In the genomic region with DNA sequence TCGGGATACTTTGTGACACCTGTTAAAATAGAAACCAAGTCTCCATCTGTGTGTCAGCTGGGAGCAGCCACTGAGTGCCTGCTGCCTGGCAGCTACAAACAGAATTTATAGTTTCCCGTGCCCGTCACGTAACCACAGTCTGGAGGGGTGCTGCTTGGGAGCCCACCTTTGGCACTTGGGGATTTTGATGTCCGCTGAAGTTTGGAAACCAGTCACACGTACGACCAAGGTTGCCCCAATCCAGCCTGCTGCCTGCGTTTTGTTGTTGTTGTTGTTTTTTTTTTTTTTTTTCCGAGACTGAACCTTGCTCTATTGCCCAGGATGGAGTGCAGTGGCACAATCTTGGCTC, we compare ENCODE assay signal across 8 cellular contexts. TPM values are rescaled to one million over a fixed set of nuclear protein-coding genes. Genes with fewer than 3 reads are reported as not detected.
DNase-seq lines count a peak whose midpoint lies in the region; ATAC-seq and TF ChIP-seq lines count a peak whose summit lies in the region.

No MANE protein-coding gene starts in this region.

- no TSS peak for BruUV-seq in IMR-90 (replicated peaks; lab: Mats Ljungman, UMichigan)
- BruUV-seq in mammary epithelial cell (replicated peaks; lab: Mats Ljungman, UMichigan), result no TSS peak

- no peak for TF ChIP-seq RAD21 in IMR-90 (IDR thresholded peaks at IDR 0.05; ENCODE audit: low read length)

- H3K14ac ChIP-seq in IMR-90 (replicated peaks; ENCODE audit: low read depth, low read length), result no peak overlapping the region

- H3K56ac ChIP-seq in IMR-90 (ENCODE audit: extremely low read depth, insufficient read depth, low read length), result no peak overlapping the region

- H3K79me2 ChIP-seq in mammary epithelial cell (ENCODE audit: insufficient read depth, low read length), result peaks cover 55% of the 10 kb centered on the region

- H2AFZ ChIP-seq in IMR-90 (replicated peaks; ENCODE audit: low read length, poor library complexity) (no peak overlapping the region), mammary epithelial cell (ENCODE audit: low read depth, low read length) (peak overlapping the region; percentile 97)

- no peak overlapping the region for H2BK5ac ChIP-seq in IMR-90 (ENCODE audit: low read depth, low read length, poor library complexity, severe bottlenecking)

- POLR2A ChIA-PET in AG04450 (lab: Yijun Ruan, JAX) (interaction anchor here (1.9 kb wide), 1 partner anchor 26 kb away, joined by 7 read pairs; no protein-coding TSS in a partner anchor), IMR-90 (lab: Charles Lee; ENCODE audit: unreplicated experiment) (no interaction called here)

- DNase-seq in AG04450 (ENCODE audit: low read depth, low spot score), result no peak
- DNase-seq in IMR-90, result no peak
- DNase-seq in mammary epithelial cell, result no peak
- DNase-seq in NCI-H2029 treated with DMSO at 0.1 percent for 48 hours (lab: John Stamatoyannopoulos, UW), result no peak
- DNase-seq in iPS-NIHi7 (ENCODE audit: extremely low spot score), result no peak
- DNase-seq in retina, result no peak

- TF ChIP-seq POLR2A in IMR-90 (IDR thresholded peaks at IDR 0.05; ENCODE audit: low read depth, low read length), result no peak

- H4K20me1 ChIP-seq in IMR-90 (ENCODE audit: insufficient read depth, low read length) (peaks cover 18% of the 10 kb centered on the region), mammary epithelial cell (ENCODE audit: insufficient read depth, low read length) (no peaks in the 10 kb centered on the region)

- H3K4me2 ChIP-seq in IMR-90 (ENCODE audit: low read depth, low read length) (peak overlapping the region; percentile 98), mammary epithelial cell (ENCODE audit: insufficient read depth, low read depth, low read length) (peak overlapping the region; percentile 83)

- no peak for TF ChIP-seq CTCF in AG04450 (IDR thresholded peaks at IDR 0.05; ENCODE audit: low read depth, low read length)
- no peak for TF ChIP-seq CTCF in IMR-90 (conservative IDR thresholded peaks at IDR 0.05; ENCODE audit: low read depth, low read length)
- peak in 1 of 2 donors; percentile 0 for TF ChIP-seq CTCF in mammary epithelial cell (conservative IDR thresholded peaks at IDR 0.05 in 1 of 2, IDR thresholded peaks at IDR 0.05 in 1 of 2; ENCODE audit: extremely low read depth in 1 of 2, insufficient read depth in 1 of 2, low read depth in 1 of 2, low read length in 2 of 2)

- 87% methylated on average over 5 of the region's 9 CpGs; no CpG with 5 or more reads in 1 of the 2 experiments for WGBS in IMR-90 (ENCODE audit: extremely low coverage in 2 of 2, insufficient read length in 1 of 2), 2 experiments
- 34% methylated on average over 9 of the region's 9 CpGs for WGBS in mammary epithelial cell (ENCODE audit: low coverage, missing lambda C conversion rate)

- H3K27me3 ChIP-seq in AG04450 (ENCODE audit: control insufficient read depth, insufficient read depth, low read length), result no peaks in the 10 kb centered on the region
- H3K27me3 ChIP-seq in IMR-90 (ENCODE audit: control insufficient read depth, insufficient read depth, low read length), result no peaks in the 10 kb centered on the region
- H3K27me3 ChIP-seq in mammary epithelial cell (ENCODE audit: insufficient read depth, low read length), result no peaks in the 10 kb centered on the region
- no peaks in the 10 kb centered on the region for H3K27me3 ChIP-seq in muscle layer of duodenum (ENCODE audit: low read depth, low read length)

- peaks cover 5% of the 10 kb centered on the region; the same call in 1 of the 2 replicates for H3K9me1 ChIP-seq in IMR-90 (ENCODE audit: insufficient read depth, low read length)

- peaks cover 9% of the 10 kb centered on the region for H3K4me1 ChIP-seq in IMR-90 (ENCODE audit: control insufficient read depth, insufficient read depth, low read length)
- peaks cover 12% of the 10 kb centered on the region for H3K4me1 ChIP-seq in mammary epithelial cell (ENCODE audit: insufficient read depth, low read length)
- peaks cover 5 to 17% of the 10 kb centered on the region in 2 donors for H3K4me1 ChIP-seq in muscle layer of duodenum (ENCODE audit: control insufficient read depth in 1 of 2, insufficient read depth in 2 of 2, low read length in 2 of 2)

- H2AK5ac ChIP-seq in IMR-90 (ENCODE audit: low read depth, low read length), result no peak overlapping the region

- H3K4me3 ChIP-seq in AG04450 (ENCODE audit: low read depth, low read length) (peak overlapping the region; percentile 94), IMR-90 (ENCODE audit: insufficient read depth, low read depth, low read length) (0 out of 2 replicates have a peak overlapping the region, but pooled peaks have one; percentile 99), mammary epithelial cell (replicated peaks in 1 of 3; ENCODE audit: insufficient read depth in 1 of 3, low read depth in 2 of 3, low read length in 3 of 3) (peak overlapping the region; percentile 70 to 87 (median 81)), muscle layer of duodenum (ENCODE audit: low read depth in 1 of 2, low read length in 2 of 2) (peak overlapping the region; percentile 93 to 96)

- H3K23ac ChIP-seq in IMR-90 (ENCODE audit: low read depth, low read length), result peak overlapping the region; percentile 17; the same call in 1 of the 2 replicates

- H3K4ac ChIP-seq in IMR-90 (ENCODE audit: low read depth, low read length), result no peak overlapping the region

- dilution Hi-C loops in IMR-90 (cut with HindIII; ENCODE audit: low sequenced_read_pairs, unreplicated experiment), result no loop called here
- dilution Hi-C loops in mammary epithelial cell (cut with HindIII; ENCODE audit: low sequenced_read_pairs), result no loop called here

- intact Hi-C loops in IMR-90 (cut with micrococcal nuclease), result no loop called here
- intact Hi-C loops in mammary epithelial cell (cut with micrococcal nuclease), result no loop called here

- peaks cover 24 to 34% of the 10 kb centered on the region in 2 experiments for H3K79me1 ChIP-seq in IMR-90 (ENCODE audit: low read depth in 1 of 2, low read length in 2 of 2)

- no peak for ATAC-seq in IMR-90 (ENCODE audit: low read depth)
- no peak for ATAC-seq in HG03457 (IDR thresholded peaks at IDR 0.05; ENCODE audit: unreplicated experiment)

- no peak overlapping the region for H2BK15ac ChIP-seq in IMR-90 (ENCODE audit: low read depth, low read length)

- no peak overlapping the region for H2BK120ac ChIP-seq in IMR-90 (ENCODE audit: low read depth, low read length)

- H3K9me3 ChIP-seq in AG04450 (ENCODE audit: control insufficient read depth, insufficient read depth, low read length) (no peaks in the 10 kb centered on the region), IMR-90 (ENCODE audit: control insufficient read depth, insufficient read depth, low read length) (no peaks in the 10 kb centered on the region), mammary epithelial cell (replicated peaks; ENCODE audit: insufficient read depth, low read length) (no peaks in the 10 kb centered on the region), muscle layer of duodenum (ENCODE audit: control insufficient read depth in 1 of 2, low read length in 2 of 2) (no peaks in the 10 kb centered on the region)

- in situ Hi-C loops in IMR-90 (cut with MboI; ENCODE audit: low sequenced_read_pairs) (no loop called here), mammary epithelial cell (cut with MboI; ENCODE audit: low sequenced_read_pairs in 2 of 2) (no loop called here)

- H3K27ac ChIP-seq in AG04450 (ENCODE audit: low read depth, low read length) (no peak overlapping the region), IMR-90 (ENCODE audit: insufficient read depth, low read length) (no peak overlapping the region), mammary epithelial cell (ENCODE audit: insufficient read depth, low read depth, low read length) (no peak overlapping the region), muscle layer of duodenum (ENCODE audit: low read length) (peak overlapping the region; percentile 79)

- H3K36me3 ChIP-seq in IMR-90 (ENCODE audit: control insufficient read depth, insufficient read depth, low read length), result peaks cover 23% of the 10 kb centered on the region
- H3K36me3 ChIP-seq in mammary epithelial cell (ENCODE audit: insufficient read depth, low read length), result peaks cover 19% of the 10 kb centered on the region
- peaks cover 21 to 35% of the 10 kb centered on the region in 2 donors for H3K36me3 ChIP-seq in muscle layer of duodenum (ENCODE audit: control insufficient read depth in 1 of 2, insufficient read depth in 2 of 2, low read length in 2 of 2)

- H4K5ac ChIP-seq in IMR-90 (ENCODE audit: low read depth, low read length), result no peak overlapping the region

- no peak overlapping the region for H4K8ac ChIP-seq in IMR-90 (ENCODE audit: low read depth in 2 of 2, low read length in 2 of 2)

- H3K18ac ChIP-seq in IMR-90 (ENCODE audit: low read depth, low read length), result no peak overlapping the region

- no peak overlapping the region for H2BK20ac ChIP-seq in IMR-90 (ENCODE audit: low read depth, low read length)

- CTCF ChIA-PET in AG04450 (lab: Charles Lee), result interaction anchor here (0.6 to 1.0 kb wide), 4 partner anchors 11 to 680 kb away, joined by 3 to 8 read pairs (median 6); no protein-coding TSS in a partner anchor
- CTCF ChIA-PET in IMR-90 (lab: Yijun Ruan, JAX), result no interaction called here
- CTCF ChIA-PET in mammary epithelial cell (lab: Charles Lee; ENCODE audit: low non-redundant PET), result interaction anchor here (0.5 to 0.6 kb wide), 3 partner anchors 14 to 613 kb away, joined by 3 to 7 read pairs (median 6); no protein-coding TSS in a partner anchor

- peak overlapping the region; percentile 98 for H2AK9ac ChIP-seq in IMR-90 (replicated peaks; ENCODE audit: low read depth, low read length, poor library complexity)

- no peak overlapping the region for H4K91ac ChIP-seq in IMR-90 (ENCODE audit: insufficient read depth, low read depth, low read length)

- 0 out of 2 replicates have a peak overlapping the region, but pooled peaks have one; percentile 93 for H3K9ac ChIP-seq in IMR-90 (ENCODE audit: low read depth, low read length)
- no peak overlapping the region for H3K9ac ChIP-seq in mammary epithelial cell (ENCODE audit: insufficient read depth, low read length)

TF ChIP-seq in IMR-90, 13 proteins besides CTCF, POLR2A, EP300 and RAD21 (continues in another document):
- no peak for TF ChIP-seq FOS (IDR thresholded peaks at IDR 0.05; ENCODE audit: low read depth, low read length)

RNA-seq across cellular contexts. Expression of a gene that starts 1.6 kb away (rescaled TPM):
- polyA plus RNA-seq in AG04450 (2011; rRNA removed) (20.6 and 23.8 TPM in 2 replicates), IMR-90 (2012; rRNA removed) (18.1 and 18.8 TPM in 2 replicates), mammary epithelial cell (12.7 TPM)
- 62.1 and 73.7 TPM in 2 replicates for polyA minus RNA-seq in AG04450 (2011; rRNA and poly(A)+ RNA removed)
- total RNA-seq in IMR-90 (2012; rRNA removed) (12.5 TPM in 2 replicates), mammary epithelial cell (10 to 100 TPM; 18.3 to 29.1 TPM)
- polyA plus RNA-seq in IMR-90 (2012; cell fraction: cytosol; rRNA removed), result 10.8 and 13.2 TPM in 2 replicates
- polyA plus RNA-seq in IMR-90 (2012; cell fraction: nucleus; rRNA removed; ENCODE audit: low replicate concordance), result 28.4 and 30.9 TPM in 2 replicates
- 47.2 TPM for polyA minus RNA-seq in mammary epithelial cell

RNA-seq across cellular contexts. Expression of a gene that starts 10.1 kb away (rescaled TPM):
- polyA plus RNA-seq in AG04450 (2011; rRNA removed) (7.0 and 11.3 TPM in 2 replicates), IMR-90 (2012; rRNA removed) (13.5 and 14.8 TPM in 2 replicates), mammary epithelial cell (not detected)
- polyA minus RNA-seq in AG04450 (2011; rRNA and poly(A)+ RNA removed), result 4.2 and 4.6 TPM in 2 replicates
- total RNA-seq in IMR-90 (2012; rRNA removed) (1.1 and 1.4 TPM in 2 replicates), mammary epithelial cell (not detected)
- polyA plus RNA-seq in IMR-90 (2012; cell fraction: cytosol; rRNA removed), result 17.4 and 22.2 TPM in 2 replicates
- 14.2 and 24.0 TPM in 2 replicates for polyA plus RNA-seq in IMR-90 (2012; cell fraction: nucleus; rRNA removed; ENCODE audit: low replicate concordance)
- polyA minus RNA-seq in mammary epithelial cell, result not detected
